Comparison of ENCODE assay signal across 8 cellular contexts in genomic region chr17:4969551-4970231, GRCh38.
DNase-seq lines count a peak whose midpoint lies in the region; ATAC-seq and TF ChIP-seq lines count a peak whose summit lies in the region.

No MANE protein-coding gene starts in this region.

- H3K9me3 Mint-ChIP-seq in memory B cell, result no peaks in the 10 kb centered on the region

- peak; percentile 4 for TF ChIP-seq POLR2A in GM18505 (IDR thresholded peaks at IDR 0.05; ENCODE audit: borderline replicate concordance, extremely low read depth, insufficient read depth, insufficient read length)

- no peak overlapping the region for H3K27ac Mint-ChIP-seq in memory B cell

- H3K4me3 ChIP-seq in astrocyte of the cerebellum (ENCODE audit: low read depth, low read length), result peak overlapping the region; percentile 76

- H3K4me3 Mint-ChIP-seq in memory B cell, result peak overlapping the region; percentile 35

- H3K27me3 Mint-ChIP-seq in memory B cell, result no peaks in the 10 kb centered on the region

- peak overlapping the region; percentile 96 for H3K27ac ChIP-seq in 22Rv1

- H3K4me1 Mint-ChIP-seq in memory B cell, result peaks cover 17% of the 10 kb centered on the region

- H3K36me3 Mint-ChIP-seq in memory B cell, result peaks cover 21% of the 10 kb centered on the region

- TF ChIP-seq CTCF in 22Rv1 (IDR thresholded peaks at IDR 0.05) (no peak), astrocyte of the cerebellum (IDR thresholded peaks at IDR 0.05; ENCODE audit: low read depth, low read length, missing control alignments) (no peak)

- DNase-seq in astrocyte of the cerebellum (ENCODE audit: low read depth) (no peak), memory B cell (ENCODE audit: low spot score in 2 of 2) (no peak), NCI-H345 treated with DMSO at 0.1 percent for 48 hours (lab: John Stamatoyannopoulos, UW; ENCODE audit: unreplicated experiment) (no peak)
- no peak for DNase-seq in activated CD4-positive, CD25-positive, alpha-beta regulatory T cell treated with anti-CD3 and anti-CD28 coated beads, Interleukin-2, amount 50 U/mL, for 72 hours

- ATAC-seq in GM18505 (IDR thresholded peaks at IDR 0.05; ENCODE audit: unreplicated experiment) (no peak), memory B cell (ENCODE audit: low read depth) (no peak), GM21526 (IDR thresholded peaks at IDR 0.05; ENCODE audit: low FRiP score, unreplicated experiment) (no peak), HG03159 (IDR thresholded peaks at IDR 0.05; ENCODE audit: unreplicated experiment) (no peak)

- in situ Hi-C loops in astrocyte of the cerebellum (cut with HindIII; ENCODE audit: low sequenced_read_pairs), result no loop called here
